Comparison of ENCODE assay signal across 8 cellular contexts in the genomic region with DNA sequence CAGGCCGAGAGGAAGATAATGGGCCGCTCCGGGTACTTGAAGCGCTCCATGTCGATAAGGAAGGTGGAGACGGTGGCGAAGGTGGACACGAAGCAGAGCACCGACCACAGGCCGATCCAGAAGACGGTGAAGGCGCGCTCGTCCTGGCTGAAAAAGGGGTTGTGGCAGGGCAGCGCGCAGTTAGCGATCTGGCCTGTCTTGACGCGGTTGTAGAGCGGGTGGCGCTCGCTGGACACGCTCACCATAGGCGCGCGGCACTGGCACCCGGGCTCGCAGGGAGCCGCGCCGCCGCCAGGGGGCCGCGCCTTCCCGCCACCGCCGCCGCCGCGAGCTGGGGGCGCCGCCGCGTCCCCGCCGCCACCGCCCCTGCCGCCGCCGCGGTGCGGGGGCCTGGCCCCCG. TPM values are rescaled to one million over a fixed set of nuclear protein-coding genes. Genes with fewer than 3 reads are reported as not detected.
A peak's percentile ranks its signal among the peaks of the same experiment; 100 is the strongest.
DNase-seq lines count a peak whose midpoint lies in the region; ATAC-seq and TF ChIP-seq lines count a peak whose summit lies in the region.

No MANE protein-coding gene starts in this region.

- H3K9me3 ChIP-seq in SK-N-SH (no peaks in the 10 kb centered on the region), smooth muscle cell (replicated peaks; ENCODE audit: low read depth) (no peaks in the 10 kb centered on the region)

- H3K27me3 ChIP-seq in SK-N-SH (ENCODE audit: insufficient read depth): no peaks in the 10 kb centered on the region; the same call in 1 of the 2 replicates
- H3K27me3 ChIP-seq in smooth muscle cell (ENCODE audit: low read depth): peaks cover 4% of the 10 kb centered on the region

- no peaks in the 10 kb centered on the region for H3K9me2 ChIP-seq in SK-N-SH

- peaks cover 7 to 25% of the 10 kb centered on the region in 2 experiments; a peak in 2 of 4 replicates for H3K4me1 ChIP-seq in SK-N-SH (ENCODE audit: control insufficient read depth in 1 of 2, insufficient read depth in 2 of 2, low read depth in 1 of 2, low read length in 1 of 2)
- peaks cover 52% of the 10 kb centered on the region for H3K4me1 ChIP-seq in smooth muscle cell (ENCODE audit: low read depth)

- TF ChIP-seq CTCF in SK-N-SH (IDR thresholded peaks at IDR 0.05) (peak; percentile 38), cardiac fibroblast (IDR thresholded peaks at IDR 0.05; ENCODE audit: low read depth, low read length) (no peak), smooth muscle cell (IDR thresholded peaks at IDR 0.05; ENCODE audit: borderline replicate concordance, insufficient read depth, poor library complexity, severe bottlenecking) (peak; percentile 48)

- DNase-seq in AG08396 (ENCODE audit: low spot score) (peak; percentile 86), SK-N-SH (peak; percentile 92), cardiac fibroblast (ENCODE audit: low read depth in 2 of 2) (peak; percentile 76 to 81), islet precursor cell (peak; percentile 83), smooth muscle cell (lab: John Stamatoyannopoulos, UW; ENCODE audit: unreplicated experiment) (no peak), NCI-H510A treated with DMSO at 0.1 percent for 48 hours (lab: John Stamatoyannopoulos, UW) (no peak)

- H2AFZ ChIP-seq in SK-N-SH (ENCODE audit: low read depth): no peak overlapping the region
- no peak overlapping the region for H2AFZ ChIP-seq in smooth muscle cell (ENCODE audit: low read depth)

- POLR2A ChIA-PET in SK-N-SH (lab: Yijun Ruan, JAX): no interaction called here

- peaks cover 32% of the 10 kb centered on the region for H3F3A ChIP-seq in SK-N-SH (replicated peaks; ENCODE audit: insufficient read depth)
- no peaks in the 10 kb centered on the region for H3F3A ChIP-seq in smooth muscle cell (ENCODE audit: low read depth)

- H3K4me3 ChIP-seq in SK-N-SH (ENCODE audit: low read depth in 2 of 2, low read length in 1 of 2): peak overlapping the region; percentile 56 to 68; a peak in 3 of 4 replicates
- peak overlapping the region; percentile 58 to 73 for H3K4me3 ChIP-seq in cardiac fibroblast (replicated peaks in 1 of 2; ENCODE audit: low read depth in 2 of 2, low read length in 2 of 2)
- peak overlapping the region; percentile 58 for H3K4me3 ChIP-seq in smooth muscle cell

- peak; percentile 34 for ATAC-seq in GM18498 (IDR thresholded peaks at IDR 0.05; ENCODE audit: unreplicated experiment)
- ATAC-seq in HG03135 (IDR thresholded peaks at IDR 0.05; ENCODE audit: unreplicated experiment): peak; percentile 38

- peaks cover 30% of the 10 kb centered on the region for H4K20me1 ChIP-seq in SK-N-SH (ENCODE audit: insufficient read depth)
- peaks cover 25% of the 10 kb centered on the region for H4K20me1 ChIP-seq in smooth muscle cell (ENCODE audit: low read depth)

- H3K4me2 ChIP-seq in SK-N-SH (peak overlapping the region; percentile 76; the same call in 1 of the 2 replicates), smooth muscle cell (peak overlapping the region; percentile 92)

- H3K79me2 ChIP-seq in SK-N-SH (ENCODE audit: insufficient read depth) (peaks cover 24% of the 10 kb centered on the region), smooth muscle cell (ENCODE audit: low read depth) (peaks cover 12% of the 10 kb centered on the region)

- CTCF ChIA-PET in SK-N-SH (lab: Yijun Ruan, JAX): interaction anchor here (0.6 to 4.0 kb wide), 19 partner anchors 9 to 1265 kb away, joined by 3 to 24 read pairs (median 4); a partner anchor contains a TSS

- no peak for TF ChIP-seq EP300 in SK-N-SH (IDR thresholded peaks at IDR 0.05; ENCODE audit: borderline replicate concordance in 1 of 2, low read depth in 1 of 2, low read length in 1 of 2)

- H3K36me3 ChIP-seq in SK-N-SH (replicated peaks in 1 of 2; ENCODE audit: control insufficient read depth in 1 of 2, insufficient read depth in 2 of 2, low read length in 1 of 2) (peaks cover 0 to 11% of the 10 kb centered on the region in 2 experiments), smooth muscle cell (ENCODE audit: low read depth) (no peaks in the 10 kb centered on the region)

- 0% methylated on average over 4 of the region's 53 CpGs for WGBS in SK-N-SH (ENCODE audit: low lambda C conversion rate)
- 2% methylated on average over 34 of the region's 53 CpGs for WGBS in smooth muscle cell (ENCODE audit: low lambda C conversion rate)

- H3K27ac ChIP-seq in SK-N-SH (ENCODE audit: low read depth in 2 of 2, low read length in 1 of 2): no peak overlapping the region
- no peak overlapping the region for H3K27ac ChIP-seq in smooth muscle cell (ENCODE audit: low read depth)

- H3K9ac ChIP-seq in SK-N-SH: no peak overlapping the region
- H3K9ac ChIP-seq in smooth muscle cell (ENCODE audit: low read depth): no peak overlapping the region

- TF ChIP-seq RAD21 in SK-N-SH (IDR thresholded peaks at IDR 0.05; ENCODE audit: low read length): peak; percentile 32; the same call in 1 of the 2 replicates

TF ChIP-seq in SK-N-SH, 30 proteins besides CTCF, POLR2A, EP300 and RAD21:
- TF ChIP-seq SMC3 (IDR thresholded peaks at IDR 0.05; ENCODE audit: low read depth, low read length): peak; percentile 33; the same call in 1 of the 2 replicates
- no peak for TF ChIP-seq RXRA (IDR thresholded peaks at IDR 0.05; ENCODE audit: borderline replicate concordance, low read depth)
TF ChIP-seq in SK-N-SH: peak in this region for 1.

RNA-seq across cellular contexts. Expression of a gene that starts 1.6 kb away (rescaled TPM):
- 1.4 TPM in 2 replicates for polyA plus RNA-seq in SK-N-SH (2012; rRNA removed)
- polyA plus RNA-seq in SK-N-SH (2012; cell fraction: cytosol; rRNA removed): 0.81 and 1.3 TPM in 2 replicates
- 1.4 and 1.7 TPM in 2 replicates for polyA plus RNA-seq in SK-N-SH (2012; cell fraction: nucleus; rRNA removed)
- 12.0 and 15.3 TPM in 2 replicates for total RNA-seq in smooth muscle cell
- polyA plus RNA-seq in smooth muscle cell: 4.8 and 6.8 TPM in 2 replicates

RNA-seq across cellular contexts. Expression of a gene that starts 35.3 kb away (rescaled TPM):
- polyA plus RNA-seq in SK-N-SH (2012; rRNA removed) (not detected in 2 replicates), smooth muscle cell (not detected in 2 replicates)
- not detected in 2 replicates for polyA plus RNA-seq in SK-N-SH (2012; cell fraction: cytosol; rRNA removed)
- polyA plus RNA-seq in SK-N-SH (2012; cell fraction: nucleus; rRNA removed): 0.04 TPM in 1 of 2 replicates, not detected in the other
- total RNA-seq in smooth muscle cell: not detected in 2 replicates

Comparison
In these comparisons a context has a peak if more than half of its experiments do, and no peak if none do; other contexts are left out.
1. DNase-seq: peak in AG08396 (single experiment), SK-N-SH (single experiment), cardiac fibroblast (2 of 2) and islet precursor cell (single experiment); none in smooth muscle cell (single experiment) and NCI-H510A treated with DMSO at 0.1 percent for 48 hours (single experiment).
2. Peak in every context shown above with its lines, with median percentiles within 50 percentile points of each other: H3K4me3 ChIP-seq.